ENCODE assay signal across 1 cellular context in genomic region chr6:35215665-35216411, GRCh38.
A peak's percentile ranks its signal among the peaks of the same experiment; 100 is the strongest.
TF ChIP-seq lines count a peak whose summit lies in the region.

No MANE protein-coding gene starts in this region.

TF ChIP-seq in HepG2, 621 proteins besides CTCF, POLR2A, EP300 and RAD21:
- TF ChIP-seq FOXO4 (CRISPR knock-in tag; conservative IDR thresholded peaks at IDR 0.05) (0 out of 2 replicates have a peak, but pooled peaks have one; percentile 65), SRSF1 (optimal IDR thresholded peaks at IDR 0.05; ENCODE audit: low read depth, low read length) (no peak), ZNF407 (CRISPR knock-in tag; IDR thresholded peaks at IDR 0.05; ENCODE audit: not compliant biosample characterization) (no peak), ZNF512 (CRISPR knock-in tag; IDR thresholded peaks at IDR 0.05) (no peak), ATF3 (CRISPR knock-in tag; IDR thresholded peaks at IDR 0.05) (no peak)
